In the genomic region with DNA sequence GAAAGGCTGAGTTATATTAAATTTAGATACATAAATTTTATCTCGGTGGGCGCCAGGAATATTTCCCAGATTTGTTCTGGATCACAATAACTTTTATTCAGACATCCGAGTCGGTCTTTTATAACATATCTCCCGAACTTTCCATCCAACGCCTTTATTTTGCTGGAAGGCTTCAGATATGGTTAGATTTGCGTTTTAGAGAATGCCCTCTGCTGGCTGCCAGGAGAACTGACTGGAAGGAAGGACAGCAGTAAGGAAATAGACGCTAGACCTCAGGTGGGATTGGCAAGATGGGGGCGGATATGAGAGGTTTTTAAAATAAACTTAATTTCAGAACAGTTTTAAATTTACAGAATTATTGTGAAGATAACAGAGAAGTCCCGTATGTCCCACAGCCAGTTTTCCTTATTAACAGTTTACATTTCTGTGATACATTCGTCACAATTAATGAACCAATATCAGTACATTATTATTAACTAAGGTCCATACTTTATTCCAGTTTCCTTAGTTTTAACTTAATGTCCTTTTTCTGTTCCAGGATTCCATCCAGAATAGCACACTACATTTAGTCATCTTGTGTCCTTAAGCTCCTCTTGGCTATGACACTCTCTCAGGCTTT, we compare ENCODE assay signal across 8 cellular contexts. TPM values are rescaled to one million over a fixed set of nuclear protein-coding genes. Genes with fewer than 3 reads are reported as not detected.
DNase-seq lines count a peak whose midpoint lies in the region; ATAC-seq and TF ChIP-seq lines count a peak whose summit lies in the region.

No MANE protein-coding gene starts in this region.

- peak overlapping the region in 1 of 2 donors; percentile 99 for H3K27ac Mint-ChIP-seq in stimulated activated naive CD8-positive, alpha-beta T cell treated with anti-CD3 and anti-CD28 coated beads, Interleukin-15, amount 100 ng/mL, for 72 hours

- peak overlapping the region; percentile 96 for H3K4me3 Mint-ChIP-seq in stimulated activated naive CD8-positive, alpha-beta T cell treated with anti-CD3 and anti-CD28 coated beads, Interleukin-15, amount 100 ng/mL, for 72 hours

- DNase-seq in EL (peak; percentile 60), RKO (ENCODE audit: low spot score) (peak; percentile 74), kidney glomerular epithelial cell (lab: John Stamatoyannopoulos, UW) (peak; percentile 36), occipital lobe (lab: John Stamatoyannopoulos, UW) (no peak)
- peak; percentile 52 for DNase-seq in central memory CD4-positive, alpha-beta T cell
- peak in 1 of 2 donors; percentile 46 for DNase-seq in stimulated activated naive CD8-positive, alpha-beta T cell treated with anti-CD3 and anti-CD28 coated beads, Interleukin-15, amount 100 ng/mL, for 72 hours

- H3K27me3 Mint-ChIP-seq in stimulated activated naive CD8-positive, alpha-beta T cell treated with anti-CD3 and anti-CD28 coated beads, Interleukin-15, amount 100 ng/mL, for 72 hours, result no peaks in the 10 kb centered on the region

- H3K9me3 Mint-ChIP-seq in stimulated activated naive CD8-positive, alpha-beta T cell treated with anti-CD3 and anti-CD28 coated beads, Interleukin-15, amount 100 ng/mL, for 72 hours, result no peaks in the 10 kb centered on the region

- H3K4me1 Mint-ChIP-seq in stimulated activated naive CD8-positive, alpha-beta T cell treated with anti-CD3 and anti-CD28 coated beads, Interleukin-15, amount 100 ng/mL, for 72 hours, result peaks cover 50% of the 10 kb centered on the region

- TF ChIP-seq CTCF in LNCAP (IDR thresholded peaks at IDR 0.05), result peak; percentile 71

- no peak for ATAC-seq in stimulated activated naive CD8-positive, alpha-beta T cell treated with anti-CD3 and anti-CD28 coated beads, Interleukin-15, amount 100 ng/mL, for 72 hours
- no peak for ATAC-seq in HG03342 (IDR thresholded peaks at IDR 0.05; ENCODE audit: unreplicated experiment)

RNA-seq across cellular contexts. Expression of a gene that starts 4.6 kb away (rescaled TPM):
- total RNA-seq in occipital lobe, result 31.4 TPM

RNA-seq across cellular contexts. Expression of a gene that starts 7.2 kb away (rescaled TPM):
- total RNA-seq in occipital lobe, result 7.0 TPM

RNA-seq across cellular contexts. Expression of a gene that starts 40.7 kb away (rescaled TPM):
- 27.0 TPM for total RNA-seq in occipital lobe
